Comparison of ENCODE assay signal across 1 cellular context in genomic region chr3:195139876-195140240, GRCh38.
TF ChIP-seq lines count a peak whose summit lies in the region.

No MANE protein-coding gene starts in this region.

TF ChIP-seq in GM12878, 131 proteins besides CTCF, POLR2A, EP300 and RAD21 (continued from another document):
- TF ChIP-seq ZBTB4 (CRISPR knock-in tag; IDR thresholded peaks at IDR 0.05): no peak
- no peak for TF ChIP-seq CHD2 (IDR thresholded peaks at IDR 0.05; ENCODE audit: borderline replicate concordance, low read depth, low read length)
TF ChIP-seq in GM12878: peak in this region for 0.
